19 cellular contexts compared by ENCODE assay signal in genomic region chr13:91292630-91293221, GRCh38.
"Had no signal": no experiment of that assay in that cellular context is flagged by ENCODE, and none has a peak within 500 bp of the region (broad histone marks: within the 10 kb centered on the region; RNA-seq: fewer than 3 reads in every experiment).

No MANE protein-coding gene starts in this region.

- H3K36me3 ChIP-seq: cardiac muscle cell, esophagus squamous epithelium, prostate gland had no signal

- H3K9me3 ChIP-seq: esophagus squamous epithelium, prostate gland had no signal

- H3K27ac ChIP-seq: cardiac muscle cell, esophagus squamous epithelium, prostate gland had no signal

- DNase-seq: activated B cell treated with CpG ODN at 0.5 μM for 24 hours; activated CD4-positive, alpha-beta T cell treated with anti-CD3 and anti-CD28 coated beads, Interleukin-2, amount 10 ng/mL, durations not matched to agents 24 days and 14 days; activated CD8-positive, alpha-beta memory T cell treated with anti-CD3 and anti-CD28 coated beads for 24 hours; activated naive CD4-positive, alpha-beta T cell treated with Interleukin-2 at 50 U/mL for 16 hours; esophagus squamous epithelium; foreskin fibroblast; head of caudate nucleus; left colon; midbrain; naive thymus-derived CD4-positive, alpha-beta T cell; nucleus accumbens; stimulated activated CD4-positive, alpha-beta T cell treated with anti-CD3 and anti-CD28 coated beads, Interleukin-2, amount 100 ng/mL, for 24 hours; stimulated activated naive B cell treated with anti-CD40 and anti-IgM and Interleukin-4, amounts not matched to agents 10 μg/mL and 1 μg/mL and 100 μg/mL, for 72 hours; substantia nigra; trophoblast cell had no signal

- H3K4me1 ChIP-seq: esophagus squamous epithelium, prostate gland had no signal

- ATAC-seq: left colon; naive thymus-derived CD4-positive, alpha-beta T cell; sciatic nerve; stimulated activated naive B cell treated with anti-CD40 and anti-IgM and Interleukin-4, amounts not matched to agents 10 μg/mL and 1 μg/mL and 100 μg/mL, for 72 hours had no signal

- H3K4me3 ChIP-seq: cardiac muscle cell, esophagus squamous epithelium, lung, prostate gland had no signal

- H3K27me3 ChIP-seq: cardiac muscle cell had no signal
